In the genomic region with DNA sequence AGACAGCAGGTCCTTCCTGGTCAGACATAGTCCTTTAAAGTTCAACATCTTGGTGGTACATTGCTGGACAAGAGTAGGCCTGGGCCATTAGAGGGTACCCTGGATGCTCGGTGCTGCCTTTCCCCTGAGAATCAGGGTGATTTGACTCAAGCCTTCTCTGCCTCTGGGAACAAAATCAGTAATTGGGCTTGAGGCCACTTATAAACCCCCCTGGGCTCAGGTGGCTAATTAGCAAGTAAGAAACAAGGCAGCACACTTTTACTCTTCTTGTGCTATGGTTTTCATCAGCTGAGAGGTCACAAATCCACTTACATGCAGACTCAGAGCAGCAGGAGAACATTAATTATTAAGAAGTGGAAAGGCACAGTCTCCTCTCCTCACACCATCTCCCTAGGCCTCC, we compare ENCODE assay signal across 13 cellular contexts. TPM values are rescaled to one million over a fixed set of nuclear protein-coding genes. Genes with fewer than 3 reads are reported as not detected.
DNase-seq lines count a peak whose midpoint lies in the region; ATAC-seq and TF ChIP-seq lines count a peak whose summit lies in the region.
"Had no signal": no experiment of that assay in that cellular context is flagged by ENCODE, and none has a peak within 500 bp of the region (broad histone marks: within the 10 kb centered on the region; RNA-seq: fewer than 3 reads in every experiment).

No MANE protein-coding gene starts in this region.

- no peaks in the 10 kb centered on the region for H3K27me3 Mint-ChIP-seq in T-cell
- H3K27me3 Mint-ChIP-seq in glutamatergic neuron (ENCODE audit: unreplicated experiment), result no peaks in the 10 kb centered on the region
- no peaks in the 10 kb centered on the region for H3K27me3 Mint-ChIP-seq in stimulated activated memory B cell treated with anti-CD40 and anti-IgM and Interleukin-4, amounts not matched to agents 10 μg/mL and 1 μg/mL and 100 μg/mL, for 72 hours
- H3K27me3 Mint-ChIP-seq: progenitor cell of endocrine pancreas had no signal

- H3K4me2 ChIP-seq in SK-N-SH, result no peak overlapping the region

- H3K9me3 Mint-ChIP-seq in T-cell, result no peaks in the 10 kb centered on the region
- H3K9me3 Mint-ChIP-seq in glutamatergic neuron (ENCODE audit: unreplicated experiment), result peaks cover 9% of the 10 kb centered on the region
- H3K9me3 Mint-ChIP-seq in stimulated activated memory B cell treated with anti-CD40 and anti-IgM and Interleukin-4, amounts not matched to agents 10 μg/mL and 1 μg/mL and 100 μg/mL, for 72 hours, result no peaks in the 10 kb centered on the region

- no peak overlapping the region for H3K4me3 Mint-ChIP-seq in T-cell
- peak overlapping the region; percentile 41 for H3K4me3 Mint-ChIP-seq in glutamatergic neuron (ENCODE audit: unreplicated experiment)
- no peak overlapping the region for H3K4me3 Mint-ChIP-seq in stimulated activated memory B cell treated with anti-CD40 and anti-IgM and Interleukin-4, amounts not matched to agents 10 μg/mL and 1 μg/mL and 100 μg/mL, for 72 hours

- no peaks in the 10 kb centered on the region for H3K9me2 ChIP-seq in SK-N-SH

- H3F3A ChIP-seq in SK-N-SH (replicated peaks; ENCODE audit: insufficient read depth), result peaks cover 50% of the 10 kb centered on the region

- H3K27me3 ChIP-seq in SK-N-SH (ENCODE audit: insufficient read depth), result no peaks in the 10 kb centered on the region

- H3K4me1 Mint-ChIP-seq in T-cell (peaks cover 19 to 49% (median 43%) of the 10 kb centered on the region in 3 donors), glutamatergic neuron (ENCODE audit: low read depth, unreplicated experiment) (peaks cover 27% of the 10 kb centered on the region)
- H3K4me1 Mint-ChIP-seq in stimulated activated memory B cell treated with anti-CD40 and anti-IgM and Interleukin-4, amounts not matched to agents 10 μg/mL and 1 μg/mL and 100 μg/mL, for 72 hours, result peaks cover 81% of the 10 kb centered on the region

- TF ChIP-seq CTCF in SK-N-SH (IDR thresholded peaks at IDR 0.05) (no peak), glutamatergic neuron (IDR thresholded peaks at IDR 0.05; ENCODE audit: partially characterized antibody, unreplicated experiment) (no peak)

- H3K27ac Mint-ChIP-seq in T-cell (peak overlapping the region; percentile 19 to 69), glutamatergic neuron (ENCODE audit: unreplicated experiment) (peak overlapping the region; percentile 98)
- H3K27ac Mint-ChIP-seq in stimulated activated memory B cell treated with anti-CD40 and anti-IgM and Interleukin-4, amounts not matched to agents 10 μg/mL and 1 μg/mL and 100 μg/mL, for 72 hours, result peak overlapping the region; percentile 59

- TF ChIP-seq EP300 in SK-N-SH (IDR thresholded peaks at IDR 0.05; ENCODE audit: borderline replicate concordance in 1 of 2, low read depth in 1 of 2, low read length in 1 of 2), result no peak

- H4K20me1 ChIP-seq in SK-N-SH (ENCODE audit: insufficient read depth), result no peaks in the 10 kb centered on the region

- DNase-seq in SK-N-SH (no peak), T-cell (no peak), glutamatergic neuron (no peak), SKM-1 treated with dmso at 0.1 percent for 144 hours (lab: John Stamatoyannopoulos, UW; ENCODE audit: unreplicated experiment) (no peak), SIG-M5 treated with dmso at 0.1 percent for 504 hours (lab: John Stamatoyannopoulos, UW; ENCODE audit: unreplicated experiment) (no peak)
- DNase-seq: activated CD4-positive, alpha-beta T cell treated with anti-CD3 and anti-CD28 coated beads, Interleukin-2, amount 50 U/mL, for 48 hours; kidney glomerular epithelial cell; NCI-H526 had no signal

- ATAC-seq in SK-N-SH treated with all-trans-retinoic acid at 6 μM for 48 hours (no peak), T-cell (replicated peaks in 1 of 4) (no peak), GM18858 (IDR thresholded peaks at IDR 0.05; ENCODE audit: unreplicated experiment) (no peak)
- ATAC-seq in stimulated activated memory B cell treated with anti-CD40 and anti-IgM and Interleukin-4, amounts not matched to agents 10 μg/mL and 1 μg/mL and 100 μg/mL, for 72 hours, result no peak

- H2AFZ ChIP-seq in SK-N-SH (ENCODE audit: low read depth), result no peak overlapping the region

- peaks cover 0 to 39% of the 10 kb centered on the region in 2 experiments for H3K36me3 ChIP-seq in SK-N-SH (replicated peaks in 1 of 2; ENCODE audit: control insufficient read depth in 1 of 2, insufficient read depth in 2 of 2, low read length in 1 of 2)

- no peaks in the 10 kb centered on the region for H3K9me3 ChIP-seq in SK-N-SH

- WGBS in SK-N-SH (ENCODE audit: low lambda C conversion rate), result 86% methylated on average over 1 of the region's 1 CpG

- POLR2A ChIA-PET in SK-N-SH (lab: Yijun Ruan, JAX), result no interaction called here
- POLR2A ChIA-PET in T-cell (lab: Charles Lee), result no interaction called here

- H3K27ac ChIP-seq in SK-N-SH (ENCODE audit: low read depth in 2 of 2, low read length in 1 of 2), result peak overlapping the region in 1 of 2 experiments; percentile 100; a peak in 3 of 4 replicates
- H3K27ac ChIP-seq: SK-N-MC had no signal

- 0 out of 2 replicates have a peak overlapping the region, but pooled peaks have one; percentile 88 for H3K9ac ChIP-seq in SK-N-SH

- TF ChIP-seq RAD21 in SK-N-SH (IDR thresholded peaks at IDR 0.05; ENCODE audit: low read length), result no peak

- H3K79me2 ChIP-seq in SK-N-SH (ENCODE audit: insufficient read depth), result peaks cover 48% of the 10 kb centered on the region; the same call in 1 of the 2 replicates

- CTCF ChIA-PET in SK-N-SH (lab: Yijun Ruan, JAX), result interaction anchor here (0.5 kb wide), 1 partner anchor 228 kb away, joined by 3 read pairs; no protein-coding TSS in a partner anchor
- CTCF ChIA-PET in T-cell (lab: Charles Lee), result interaction anchor here (0.6 to 1.1 kb wide), 3 partner anchors 18 to 84 kb away, joined by 3 to 4 read pairs (median 3); no protein-coding TSS in a partner anchor

- H3K36me3 Mint-ChIP-seq in T-cell (peaks cover 50% of the 10 kb centered on the region), glutamatergic neuron (ENCODE audit: unreplicated experiment) (peaks cover 9% of the 10 kb centered on the region)
- peaks cover 86% of the 10 kb centered on the region for H3K36me3 Mint-ChIP-seq in stimulated activated memory B cell treated with anti-CD40 and anti-IgM and Interleukin-4, amounts not matched to agents 10 μg/mL and 1 μg/mL and 100 μg/mL, for 72 hours

- H3K4me1 ChIP-seq in SK-N-SH (ENCODE audit: control insufficient read depth in 1 of 2, insufficient read depth in 2 of 2, low read depth in 1 of 2, low read length in 1 of 2), result peaks cover 3 to 43% of the 10 kb centered on the region in 2 experiments

- H3K4me3 ChIP-seq in SK-N-SH (ENCODE audit: low read depth in 2 of 2, low read length in 1 of 2), result no peak overlapping the region
- H3K4me3 ChIP-seq: SK-N-MC had no signal

TF ChIP-seq in SK-N-SH, 30 proteins besides CTCF, POLR2A, EP300 and RAD21:
- no peak for TF ChIP-seq GATA2 (CRISPR knock-in tag; IDR thresholded peaks at IDR 0.05)
- TF ChIP-seq TCF12 (IDR thresholded peaks at IDR 0.05), result no peak
- TF ChIP-seq RXRA (IDR thresholded peaks at IDR 0.05; ENCODE audit: borderline replicate concordance, low read depth), result no peak
- no peak for TF ChIP-seq JUND (IDR thresholded peaks at IDR 0.05)
- TF ChIP-seq ELF1 (IDR thresholded peaks at IDR 0.05), result no peak
- no peak for TF ChIP-seq SIN3A (IDR thresholded peaks at IDR 0.05; ENCODE audit: borderline replicate concordance, low read depth, low read length)
- no peak for TF ChIP-seq FOXM1 (IDR thresholded peaks at IDR 0.05; ENCODE audit: low read depth)
- no peak for TF ChIP-seq FOSL2 (IDR thresholded peaks at IDR 0.05; ENCODE audit: borderline replicate concordance, low read depth)
- no peak for TF ChIP-seq GABPA (IDR thresholded peaks at IDR 0.05; ENCODE audit: low read depth)
- TF ChIP-seq, protein P1, sequence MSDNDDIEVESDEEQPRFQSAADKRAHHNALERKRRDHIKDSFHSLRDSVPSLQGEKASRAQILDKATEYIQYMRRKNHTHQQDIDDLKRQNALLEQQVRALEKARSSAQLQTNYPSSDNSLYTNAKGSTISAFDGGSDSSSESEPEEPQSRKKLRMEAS (IDR thresholded peaks at IDR 0.05; ENCODE audit: low read depth), result no peak
- TF ChIP-seq RFX5 (IDR thresholded peaks at IDR 0.05; ENCODE audit: low read length), result no peak

TF ChIP-seq in SK-N-SH treated with all-trans-retinoic acid at 6 μM for 48 hours, 23 proteins besides CTCF, POLR2A, EP300 and RAD21 (continues in another document):
- TF ChIP-seq GLIS3 (CRISPR knock-in tag; IDR thresholded peaks at IDR 0.05), result no peak
- TF ChIP-seq ZFP30 (CRISPR knock-in tag; IDR thresholded peaks at IDR 0.05), result no peak
- no peak for TF ChIP-seq SNAI2 (CRISPR knock-in tag; IDR thresholded peaks at IDR 0.05)
- TF ChIP-seq, protein P2, sequence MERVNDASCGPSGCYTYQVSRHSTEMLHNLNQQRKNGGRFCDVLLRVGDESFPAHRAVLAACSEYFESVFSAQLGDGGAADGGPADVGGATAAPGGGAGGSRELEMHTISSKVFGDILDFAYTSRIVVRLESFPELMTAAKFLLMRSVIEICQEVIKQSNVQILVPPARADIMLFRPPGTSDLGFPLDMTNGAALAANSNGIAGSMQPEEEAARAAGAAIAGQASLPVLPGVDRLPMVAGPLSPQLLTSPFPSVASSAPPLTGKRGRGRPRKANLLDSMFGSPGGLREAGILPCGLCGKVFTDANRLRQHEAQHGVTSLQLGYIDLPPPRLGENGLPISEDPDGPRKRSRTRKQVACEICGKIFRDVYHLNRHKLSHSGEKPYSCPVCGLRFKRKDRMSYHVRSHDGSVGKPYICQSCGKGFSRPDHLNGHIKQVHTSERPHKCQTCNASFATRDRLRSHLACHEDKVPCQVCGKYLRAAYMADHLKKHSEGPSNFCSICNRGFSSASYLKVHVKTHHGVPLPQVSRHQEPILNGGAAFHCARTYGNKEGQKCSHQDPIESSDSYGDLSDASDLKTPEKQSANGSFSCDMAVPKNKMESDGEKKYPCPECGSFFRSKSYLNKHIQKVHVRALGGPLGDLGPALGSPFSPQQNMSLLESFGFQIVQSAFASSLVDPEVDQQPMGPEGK (CRISPR knock-in tag; IDR thresholded peaks at IDR 0.05; ENCODE audit: borderline replicate concordance), result no peak
- TF ChIP-seq PPARA (CRISPR knock-in tag; IDR thresholded peaks at IDR 0.05; ENCODE audit: borderline replicate concordance), result no peak
- TF ChIP-seq BACH2 (CRISPR knock-in tag; IDR thresholded peaks at IDR 0.05; ENCODE audit: borderline replicate concordance), result no peak

RNA-seq across cellular contexts. Expression of a gene that starts 29.9 kb away (rescaled TPM):
- 0.12 and 0.31 TPM in 2 replicates for polyA plus RNA-seq in SK-N-SH (2012; rRNA removed)
- polyA plus RNA-seq in SK-N-SH (2012; cell fraction: cytosol; rRNA removed), result 0.17 and 0.21 TPM in 2 replicates
- 0.11 and 0.74 TPM in 2 replicates for polyA plus RNA-seq in SK-N-SH (2012; cell fraction: nucleus; rRNA removed)
- total RNA-seq in T-cell (10 to 100 TPM; 23.3 to 46.4 (median 29.2) TPM), glutamatergic neuron (ENCODE audit: unreplicated experiment) (not detected)

RNA-seq across cellular contexts. Expression of a gene that starts 37.0 kb away (rescaled TPM):
- 23.7 and 32.6 TPM in 2 replicates for polyA plus RNA-seq in SK-N-SH (2012; rRNA removed)
- polyA plus RNA-seq in SK-N-SH (2012; cell fraction: cytosol; rRNA removed), result 23.3 and 30.1 TPM in 2 replicates
- 63.1 and 81.3 TPM in 2 replicates for polyA plus RNA-seq in SK-N-SH (2012; cell fraction: nucleus; rRNA removed)
- total RNA-seq in T-cell (100 to 1,000 TPM; 188 to 217 (median 208) TPM), glutamatergic neuron (ENCODE audit: unreplicated experiment) (88.0 TPM)

Comparison
In these comparisons a context has a peak if more than half of its experiments do, and no peak if none do; other contexts are left out.
1. H3K27ac Mint-ChIP-seq: peak in every context shown above with its lines; median percentile 98 in glutamatergic neuron; 59 in stimulated activated memory B cell treated with anti-CD40 and anti-IgM and Interleukin-4, amounts not matched to agents 10 μg/mL and 1 μg/mL and 100 μg/mL, for 72 hours; 44 in T-cell.
2. RNA of a gene that starts 29.9 kb away (total RNA-seq): 23.3 to 46.4 TPM in T-cell; not detected in glutamatergic neuron (single experiment); every median in the first group is over 10 times any median in the second.